Comparison of ENCODE assay signal across 29 cellular contexts in the genomic region with DNA sequence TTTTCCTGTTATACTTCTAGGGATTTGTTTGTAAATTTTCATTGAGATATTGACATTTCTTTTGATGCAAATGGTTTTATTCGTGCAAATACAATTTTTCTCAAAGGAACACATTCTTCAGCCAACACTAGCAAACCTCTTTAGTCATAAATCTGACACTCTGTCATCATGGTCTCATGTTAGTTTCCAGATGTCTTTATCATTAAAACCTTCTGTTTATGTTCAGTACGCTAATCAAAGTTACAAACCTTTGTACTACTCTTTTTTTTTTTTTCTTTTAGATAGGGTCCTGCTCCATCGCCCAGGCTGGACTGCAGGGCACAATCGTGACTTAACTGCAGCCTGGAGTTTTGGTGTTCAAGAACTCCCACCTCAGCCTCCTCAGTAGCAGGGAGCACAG. TPM values are rescaled to one million over a fixed set of nuclear protein-coding genes. Genes with fewer than 3 reads are reported as not detected.
"Had no signal": no experiment of that assay in that cellular context is flagged by ENCODE, and none has a peak within 500 bp of the region (broad histone marks: within the 10 kb centered on the region; RNA-seq: fewer than 3 reads in every experiment).

No MANE protein-coding gene starts in this region.

- FAIRE-seq: HepG2 had no signal

- H3K4me2 ChIP-seq: KMS-11, PC-9 had no signal

- H3K9ac ChIP-seq: KMS-11 had no signal

- H3K27me3 ChIP-seq: Peyer's patch had no signal

- H3K9me3 ChIP-seq: Peyer's patch, SJSA1 had no signal

- H3K36me3 ChIP-seq: Peyer's patch, SJSA1 had no signal

- DNase-seq: IMR-90, Kasumi-1, MV-4-11, NCI-H1048, NCI-H1105, NCI-H1417, NCI-H1436 treated with DMSO at 0.1 percent for 48 hours, NCI-H1694, NCI-H1930, NCI-H2081, NCI-H2107, NCI-H2227 treated with DMSO at 0.1 percent for 48 hours, NCI-H524, NCI-H69, NCI-H774, PC-9, Peyer's patch, Right ventricle myocardium superior, RPMI8226, SIG-M5, T-helper 1 cell had no signal

- H3K4me3 ChIP-seq: PC-9, Peyer's patch, SJSA1, SK-N-MC had no signal

- H3K27ac ChIP-seq: KMS-11, PC-9, Peyer's patch, SJSA1, SK-N-MC had no signal

- H3K4me1 ChIP-seq: Peyer's patch, SJSA1 had no signal

- ATAC-seq: HepG2 had no signal

- H2AFZ ChIP-seq: PC-9 had no signal

RNA-seq across cellular contexts. Expression of a gene that starts 7.1 kb away (rescaled TPM):
- total RNA-seq: HT1080, IMR-90, M059J, NCI-H460, OCI-LY7, PC-9, Peyer's patch, Right ventricle myocardium superior, SJSA1 had no signal
- polyA plus RNA-seq: HepG2, IMR-90 had no signal

RNA-seq across cellular contexts. Expression of a gene that starts 44.8 kb away (rescaled TPM):
- total RNA-seq: OCI-LY7 had no signal
